ENCODE assay signal across 20 cellular contexts in the genomic region with DNA sequence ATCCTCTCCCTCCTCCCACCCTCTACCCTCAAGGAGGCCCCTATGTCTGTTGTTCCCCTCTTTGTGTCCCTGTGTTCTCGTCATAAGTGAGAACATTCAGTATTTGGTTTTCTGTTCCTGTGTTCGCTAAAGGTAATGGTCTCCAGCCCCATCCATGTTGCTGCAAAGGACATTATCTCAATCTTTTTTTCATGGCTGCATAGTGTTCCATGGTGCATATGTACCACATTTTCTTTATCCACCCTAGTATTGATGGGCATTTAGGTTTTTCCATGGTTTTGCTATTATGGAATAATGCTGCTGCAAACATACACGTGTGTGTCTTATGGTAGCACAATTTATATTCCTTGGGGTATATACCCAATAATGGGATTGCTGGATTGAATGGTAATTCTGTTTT. TPM values are rescaled to one million over a fixed set of nuclear protein-coding genes. Genes with fewer than 3 reads are reported as not detected.
A peak's percentile ranks its signal among the peaks of the same experiment; 100 is the strongest.
DNase-seq lines count a peak whose midpoint lies in the region; ATAC-seq, FAIRE-seq and TF ChIP-seq lines count a peak whose summit lies in the region.
"Had no signal": no experiment of that assay in that cellular context is flagged by ENCODE, and none has a peak within 500 bp of the region (broad histone marks: within the 10 kb centered on the region; RNA-seq: fewer than 3 reads in every experiment).

No MANE protein-coding gene starts in this region.

- no peak for FAIRE-seq in K562 (lab: Jason Lieb, UNC)
- FAIRE-seq: A204.1, GM12878, H1 had no signal

- no peak for TF ChIP-seq POLR2A in K562 (conservative IDR thresholded peaks at IDR 0.05)

- no peaks in the 10 kb centered on the region for H3K9me2 ChIP-seq in GM23338 (ENCODE audit: insufficient read depth)

- no peak for TF ChIP-seq RAD21 in K562 (CRISPR knock-in tag; conservative IDR thresholded peaks at IDR 0.05 in 1 of 2, IDR thresholded peaks at IDR 0.05 in 1 of 2)

- H3K27me3 ChIP-seq in A673 (replicated peaks; ENCODE audit: insufficient read depth, low read depth, low read length, poor library complexity) (no peaks in the 10 kb centered on the region), Caco-2 (replicated peaks; ENCODE audit: control insufficient read depth, insufficient read depth, low read length) (no peaks in the 10 kb centered on the region), K562 (ENCODE audit: control insufficient read depth in 2 of 2, insufficient read depth in 2 of 2, low read length in 2 of 2) (no peaks in the 10 kb centered on the region), GM23338 (ENCODE audit: insufficient read depth) (no peaks in the 10 kb centered on the region)

- no peak overlapping the region for H3K4me3 Mint-ChIP-seq in activated CD8-positive, alpha-beta T cell treated with anti-CD3 and anti-CD28 coated beads, Interleukin-2, amount 10 ng/mL, durations not matched to agents 7 days and 5 days
- no peak overlapping the region for H3K4me3 Mint-ChIP-seq in activated CD8-positive, alpha-beta T cell treated with anti-CD3 and anti-CD28 coated beads for 36 hours
- H3K4me3 Mint-ChIP-seq in Caco-2 (ENCODE audit: unreplicated experiment) (no peak overlapping the region), GM23338 (no peak overlapping the region)

- 89% methylated on average over 3 of the region's 3 CpGs for WGBS in K562 (ENCODE audit: insufficient coverage, low coverage, missing lambda C conversion rate)

- H3K4me2 ChIP-seq in K562 (ENCODE audit: insufficient read depth, low read length) (no peak overlapping the region), GM23338 (no peak overlapping the region)

- H3K27ac Mint-ChIP-seq in activated CD8-positive, alpha-beta T cell treated with anti-CD3 and anti-CD28 coated beads, Interleukin-2, amount 10 ng/mL, durations not matched to agents 7 days and 5 days = peak overlapping the region; percentile 14
- H3K27ac Mint-ChIP-seq in activated CD8-positive, alpha-beta T cell treated with anti-CD3 and anti-CD28 coated beads for 36 hours = no peak overlapping the region
- H3K27ac Mint-ChIP-seq in Caco-2 (ENCODE audit: unreplicated experiment) (no peak overlapping the region), GM23338 (no peak overlapping the region)

- H3K36me3 Mint-ChIP-seq in activated CD8-positive, alpha-beta T cell treated with anti-CD3 and anti-CD28 coated beads, Interleukin-2, amount 10 ng/mL, durations not matched to agents 7 days and 5 days (ENCODE audit: low read depth) = peaks cover 69% of the 10 kb centered on the region
- H3K36me3 Mint-ChIP-seq in activated CD8-positive, alpha-beta T cell treated with anti-CD3 and anti-CD28 coated beads for 36 hours (ENCODE audit: low read depth) = peaks cover 64% of the 10 kb centered on the region
- H3K36me3 Mint-ChIP-seq in Caco-2 (ENCODE audit: insufficient read depth, unreplicated experiment) = peaks cover 78% of the 10 kb centered on the region
- peaks cover 67% of the 10 kb centered on the region for H3K36me3 Mint-ChIP-seq in GM23338 (ENCODE audit: low read depth)

- no peak for TF ChIP-seq CTCF in activated CD8-positive, alpha-beta T cell treated with anti-CD3 and anti-CD28 coated beads for 36 hours (IDR thresholded peaks at IDR 0.05)
- TF ChIP-seq CTCF in A673 (conservative IDR thresholded peaks at IDR 0.05; ENCODE audit: low read depth, low read length) = no peak
- no peak for TF ChIP-seq CTCF in Caco-2 (IDR thresholded peaks at IDR 0.05; ENCODE audit: insufficient read depth in 1 of 2, low read depth in 1 of 2, low read length in 1 of 2, severe bottlenecking in 1 of 2, unreplicated experiment in 1 of 2)
- TF ChIP-seq CTCF in K562 (IDR thresholded peaks at IDR 0.05 in 2 of 3, conservative IDR thresholded peaks at IDR 0.05 in 1 of 3; ENCODE audit: insufficient read depth in 2 of 3, low read depth in 1 of 3, low read length in 3 of 3) = no peak
- no peak for TF ChIP-seq CTCF in GM23338 (conservative IDR thresholded peaks at IDR 0.05; ENCODE audit: low read depth in 2 of 2)

- H3K4me1 Mint-ChIP-seq in activated CD8-positive, alpha-beta T cell treated with anti-CD3 and anti-CD28 coated beads, Interleukin-2, amount 10 ng/mL, durations not matched to agents 7 days and 5 days (ENCODE audit: low read depth) = peaks cover 28% of the 10 kb centered on the region
- H3K4me1 Mint-ChIP-seq in activated CD8-positive, alpha-beta T cell treated with anti-CD3 and anti-CD28 coated beads for 36 hours (ENCODE audit: low read depth) = peaks cover 49% of the 10 kb centered on the region
- H3K4me1 Mint-ChIP-seq in Caco-2 (ENCODE audit: low read depth, unreplicated experiment) = peaks cover 7% of the 10 kb centered on the region
- H3K4me1 Mint-ChIP-seq in GM23338 = peaks cover 57% of the 10 kb centered on the region

- TF ChIP-seq EP300 in K562 (IDR thresholded peaks at IDR 0.05; ENCODE audit: low read length) = no peak

- H3K36me3 ChIP-seq in A673 (ENCODE audit: insufficient read depth, low read length, poor library complexity, severe bottlenecking) = peaks cover 75% of the 10 kb centered on the region
- peaks cover 7% of the 10 kb centered on the region for H3K36me3 ChIP-seq in Caco-2 (ENCODE audit: control insufficient read depth, insufficient read depth, low read length)
- H3K36me3 ChIP-seq in K562 (ENCODE audit: control insufficient read depth, insufficient read depth, low read length) = peaks cover 80% of the 10 kb centered on the region
- H3K36me3 ChIP-seq in GM23338 (ENCODE audit: insufficient read depth) = peaks cover 2% of the 10 kb centered on the region; the same call in 1 of the 2 replicates

- H3K27ac ChIP-seq in A673 (ENCODE audit: low read depth, low read length, poor library complexity, severe bottlenecking) (no peak overlapping the region), K562 (ENCODE audit: extremely low read depth, low read depth, low read length) (no peak overlapping the region), GM23338 (ENCODE audit: low read depth) (no peak overlapping the region)
- H3K27ac ChIP-seq: SK-N-MC had no signal

- POLR2A ChIA-PET in activated CD8-positive, alpha-beta T cell treated with anti-CD3 and anti-CD28 coated beads, Interleukin-2, amount 10 ng/mL, durations not matched to agents 7 days and 5 days (lab: Charles Lee) = no interaction called here
- POLR2A ChIA-PET in activated CD8-positive, alpha-beta T cell treated with anti-CD3 and anti-CD28 coated beads for 36 hours (lab: Charles Lee) = no interaction called here
- POLR2A ChIA-PET in A673 (lab: Charles Lee; ENCODE audit: low non-redundant PET) (no interaction called here), Caco-2 (lab: Charles Lee) (no interaction called here), K562 (lab: Yijun Ruan, JAX) (interaction anchor here (0.6 kb wide), 1 partner anchor 299 kb away, joined by 3 read pairs; no protein-coding TSS in a partner anchor)

- H3K4me1 ChIP-seq in A673 (ENCODE audit: insufficient read depth, low read length, poor library complexity, severe bottlenecking) = no peaks in the 10 kb centered on the region
- H3K4me1 ChIP-seq in Caco-2 = no peaks in the 10 kb centered on the region
- no peaks in the 10 kb centered on the region; a peak in 1 of 5 replicates for H3K4me1 ChIP-seq in K562 (replicated peaks in 1 of 2; ENCODE audit: control insufficient read depth in 2 of 2, insufficient read depth in 2 of 2, low read length in 2 of 2)
- H3K4me1 ChIP-seq in GM23338 (ENCODE audit: insufficient read depth) = peaks cover 49% of the 10 kb centered on the region

- no peaks in the 10 kb centered on the region for H3K27me3 Mint-ChIP-seq in activated CD8-positive, alpha-beta T cell treated with anti-CD3 and anti-CD28 coated beads, Interleukin-2, amount 10 ng/mL, durations not matched to agents 7 days and 5 days (ENCODE audit: low read depth)
- no peaks in the 10 kb centered on the region for H3K27me3 Mint-ChIP-seq in activated CD8-positive, alpha-beta T cell treated with anti-CD3 and anti-CD28 coated beads for 36 hours
- H3K27me3 Mint-ChIP-seq in Caco-2 (ENCODE audit: insufficient read depth, unreplicated experiment) (no peaks in the 10 kb centered on the region), GM23338 (ENCODE audit: insufficient read depth, low read depth, poor library complexity) (peaks cover 3% of the 10 kb centered on the region)

- H4K20me1 ChIP-seq in K562 (replicated peaks; ENCODE audit: control insufficient read depth, insufficient read depth, low read length) (0 out of 2 replicates have a peak, but pooled peaks cover 4% of the 10 kb centered on the region), GM23338 (replicated peaks; ENCODE audit: insufficient read depth) (peaks cover 8% of the 10 kb centered on the region; the same call in 1 of the 2 replicates)

- H3F3A ChIP-seq in GM23338 (replicated peaks; ENCODE audit: low read depth) = no peaks in the 10 kb centered on the region

- H3K9me3 ChIP-seq in A673 (ENCODE audit: low read depth, low read length, poor library complexity, severe bottlenecking) (no peaks in the 10 kb centered on the region), Caco-2 (no peaks in the 10 kb centered on the region), K562 (replicated peaks; ENCODE audit: control insufficient read depth, insufficient read depth, low read depth, low read length) (no peaks in the 10 kb centered on the region)

- H3K4me3 ChIP-seq in A673 (ENCODE audit: low read depth, low read length, poor library complexity, severe bottlenecking) (no peak overlapping the region), Caco-2 (ENCODE audit: low read depth, low read length) (no peak overlapping the region), K562 (no peak overlapping the region), GM23338 (no peak overlapping the region)
- H3K4me3 ChIP-seq: GM12878, SK-N-MC had no signal

- H3K9me1 ChIP-seq in K562 (ENCODE audit: control insufficient read depth, insufficient read depth, low read length) = no peaks in the 10 kb centered on the region

- in situ Hi-C loops in K562 (cut with MboI) = no loop called here

- H2AFZ ChIP-seq in K562 (ENCODE audit: low read depth, low read length) = no peak overlapping the region
- no peak overlapping the region for H2AFZ ChIP-seq in GM23338

- CTCF ChIA-PET in activated CD8-positive, alpha-beta T cell treated with anti-CD3 and anti-CD28 coated beads, Interleukin-2, amount 10 ng/mL, durations not matched to agents 7 days and 5 days (lab: Charles Lee) = interaction anchor here (3.0 kb wide), 1 partner anchor 9 kb away, joined by 12 read pairs; no protein-coding TSS in a partner anchor
- CTCF ChIA-PET in activated CD8-positive, alpha-beta T cell treated with anti-CD3 and anti-CD28 coated beads for 36 hours (lab: Charles Lee) = interaction anchor here (4.0 kb wide), 1 partner anchor 9 kb away, joined by 23 read pairs; no protein-coding TSS in a partner anchor
- CTCF ChIA-PET in A673 (lab: Charles Lee) = no interaction called here
- CTCF ChIA-PET in Caco-2 (lab: Charles Lee) = no interaction called here
- CTCF ChIA-PET in K562 (lab: Yijun Ruan, JAX; ENCODE audit: low intra/inter-chr PET ratio) = no interaction called here

- DNase-seq in activated CD8-positive, alpha-beta T cell treated with anti-CD3 and anti-CD28 coated beads, Interleukin-2, amount 10 ng/mL, durations not matched to agents 7 days and 5 days = no peak
- no peak for DNase-seq in activated CD8-positive, alpha-beta T cell treated with anti-CD3 and anti-CD28 coated beads for 36 hours
- DNase-seq in A673 (ENCODE audit: low spot score) (no peak), Caco-2 (no peak), K562 (ENCODE audit: extremely low read depth in 1 of 4, low spot score in 3 of 4) (no peak), GM23338 (ENCODE audit: low spot score) (no peak)
- DNase-seq: C1 segment of cervical spinal cord, EL, KG1, NCI-H1417, NCI-H187, NCI-H2227 treated with DMSO at 0.1 percent for 48 hours, NCI-H510A treated with DMSO at 0.1 percent for 48 hours, NCI-H774, SHP77 had no signal

- H3K9ac ChIP-seq in K562 (ENCODE audit: insufficient read depth in 1 of 2, low read depth in 2 of 2, low read length in 2 of 2) = no peak overlapping the region

- no peak for ATAC-seq in activated CD8-positive, alpha-beta T cell treated with anti-CD3 and anti-CD28 coated beads, Interleukin-2, amount 10 ng/mL, durations not matched to agents 7 days and 5 days
- ATAC-seq in activated CD8-positive, alpha-beta T cell treated with anti-CD3 and anti-CD28 coated beads for 36 hours = no peak
- ATAC-seq in K562 (no peak), GM23338 (no peak), HG03159 (IDR thresholded peaks at IDR 0.05; ENCODE audit: unreplicated experiment) (no peak)
- ATAC-seq: GM12878 had no signal

- H3K79me2 ChIP-seq in K562 (ENCODE audit: control insufficient read depth, insufficient read depth, low read length) = peaks cover 58% of the 10 kb centered on the region
- H3K79me2 ChIP-seq in GM23338 (replicated peaks; ENCODE audit: insufficient read depth) = peaks cover 83% of the 10 kb centered on the region

- intact Hi-C loops in activated CD8-positive, alpha-beta T cell treated with anti-CD3 and anti-CD28 coated beads for 36 hours (cut with micrococcal nuclease) = no loop called here
- intact Hi-C loops in A673 (cut with micrococcal nuclease; ENCODE audit: unreplicated experiment) (no loop called here), Caco-2 (cut with micrococcal nuclease; ENCODE audit: unreplicated experiment) (no loop called here), K562 (cut with micrococcal nuclease) (no loop called here)

- no peaks in the 10 kb centered on the region for H3K9me3 Mint-ChIP-seq in activated CD8-positive, alpha-beta T cell treated with anti-CD3 and anti-CD28 coated beads, Interleukin-2, amount 10 ng/mL, durations not matched to agents 7 days and 5 days (ENCODE audit: insufficient read depth)
- H3K9me3 Mint-ChIP-seq in activated CD8-positive, alpha-beta T cell treated with anti-CD3 and anti-CD28 coated beads for 36 hours = no peaks in the 10 kb centered on the region
- H3K9me3 Mint-ChIP-seq in Caco-2 (ENCODE audit: unreplicated experiment) (no peaks in the 10 kb centered on the region), GM23338 (no peaks in the 10 kb centered on the region)

- BruUV-seq in A673 (replicated peaks; lab: Mats Ljungman, UMichigan) (TSS peak; percentile 9), Caco-2 (replicated peaks; lab: Mats Ljungman, UMichigan) (TSS peak; percentile 5), K562 (replicated peaks; lab: Mats Ljungman, UMichigan) (no TSS peak)

RNA-seq across cellular contexts. Expression of a gene that starts 33.0 kb away (rescaled TPM):
- total RNA-seq in activated CD8-positive, alpha-beta T cell treated with anti-CD3 and anti-CD28 coated beads, Interleukin-2, amount 10 ng/mL, durations not matched to agents 7 days and 5 days = 100 to 1,000 TPM; 123 to 129 TPM
- 100 to 1,000 TPM; 104 TPM for total RNA-seq in activated CD8-positive, alpha-beta T cell treated with anti-CD3 and anti-CD28 coated beads for 36 hours
- 109 and 112 TPM in 2 replicates for total RNA-seq in A673 (2021)
- total RNA-seq in Caco-2 (2022) = 117 and 119 TPM in 2 replicates
- total RNA-seq in K562 (2011; cell fraction: chromatin; rRNA removed; ENCODE audit: low replicate concordance) = 52.0 and 148 TPM in 2 replicates
- total RNA-seq in K562 (2011; cell fraction: nucleolus; rRNA removed) = 31.0 and 34.6 TPM in 2 replicates
- total RNA-seq in K562 (2011; cell fraction: nucleoplasm; rRNA removed) = 58.1 and 92.7 TPM in 2 replicates
- 14.9 and 18.0 TPM in 2 replicates for total RNA-seq in K562 (2014; rRNA removed)
- total RNA-seq in K562 (2014; rRNA removed; fragmentation: Illumina TruSeq; extraction: Trizol) = 33.3 and 46.5 TPM in 2 replicates
- total RNA-seq in K562 (2015; rRNA removed; fragmentation: Illumina TruSeq; extraction: Trizol) = 22.3 and 25.5 TPM in 2 replicates
- 53.3 and 56.7 TPM in 2 replicates for total RNA-seq in K562 (2021)
- polyA plus RNA-seq in K562 (2011; rRNA removed) = 55.9 and 61.9 TPM in 2 replicates
- 41.9 and 45.4 TPM in 2 replicates for polyA plus RNA-seq in K562 (2011; cell fraction: cytosol; rRNA removed)
- polyA plus RNA-seq in K562 (2011; cell fraction: nucleus; rRNA removed) = 33.0 and 42.9 TPM in 2 replicates
- polyA plus RNA-seq in K562 (2012) = 31.0 and 33.6 TPM in 2 replicates
- 32.7 and 35.2 TPM in 2 replicates for polyA plus RNA-seq in K562 (2014; fragmentation: Illumina TruSeq; extraction: Trizol)
- 10 to 100 TPM; 13.4 to 15.8 TPM for polyA plus RNA-seq in K562 (2014; fragmentation: Nextera tagmentation; extraction: Ambion mirVana)
- polyA plus RNA-seq in K562 (2014; rRNA removed) = 28.3 and 31.3 TPM in 2 replicates
- polyA minus RNA-seq in K562 (2011; rRNA and poly(A)+ RNA removed) = 215 and 217 TPM in 2 replicates
- polyA minus RNA-seq in K562 (2011; cell fraction: cytosol; rRNA and poly(A)+ RNA removed) = 63.1 and 74.2 TPM in 2 replicates
- 59.4 and 93.3 TPM in 2 replicates for polyA minus RNA-seq in K562 (2011; cell fraction: nucleus; rRNA and poly(A)+ RNA removed)
- total RNA-seq in GM23338 (2014; rRNA removed; shearing (Covaris generic)) = 84.2 and 94.1 TPM in 2 replicates
- polyA plus RNA-seq in GM23338 (2016; fragmentation: Nextera tagmentation; extraction: Ambion mirVana) = 27.8 and 29.9 TPM in 2 replicates

Comparison
In these comparisons a context has a peak if more than half of its experiments do, and no peak if none do; other contexts are left out.
1. CTCF ChIA-PET loops: an anchor here in activated CD8-positive, alpha-beta T cell treated with anti-CD3 and anti-CD28 coated beads, Interleukin-2, amount 10 ng/mL, durations not matched to agents 7 days and 5 days (3.0 kb wide) and activated CD8-positive, alpha-beta T cell treated with anti-CD3 and anti-CD28 coated beads for 36 hours (4.0 kb wide); none called in A673, Caco-2 and K562.